1 cellular context compared by ENCODE assay signal in genomic region chr3:27623085-27623753, GRCh38.
TF ChIP-seq lines count a peak whose summit lies in the region.

No MANE protein-coding gene starts in this region.

TF ChIP-seq in HepG2, 621 proteins besides CTCF, POLR2A, EP300 and RAD21 (continued from another document and continues in another):
- TF ChIP-seq ZBTB25 (CRISPR knock-in tag; IDR thresholded peaks at IDR 0.05), result 0 out of 2 replicates have a peak, but pooled peaks have one; percentile 43
- no peak for TF ChIP-seq PREB (CRISPR knock-in tag; IDR thresholded peaks at IDR 0.05)
- TF ChIP-seq REXO4 (CRISPR knock-in tag; IDR thresholded peaks at IDR 0.05; ENCODE audit: borderline replicate concordance), result no peak
- TF ChIP-seq ERF (CRISPR knock-in tag; IDR thresholded peaks at IDR 0.05), result peak; percentile 56; the same call in 1 of the 2 replicates
- peak; percentile 44 for TF ChIP-seq HNF1B (CRISPR knock-in tag; IDR thresholded peaks at IDR 0.05)
- TF ChIP-seq ZBTB38 (CRISPR knock-in tag; IDR thresholded peaks at IDR 0.05), result no peak
- TF ChIP-seq SALL1 (CRISPR knock-in tag; IDR thresholded peaks at IDR 0.05), result peak; percentile 76
- TF ChIP-seq ZNF704 (CRISPR knock-in tag; IDR thresholded peaks at IDR 0.05; ENCODE audit: borderline replicate concordance), result no peak
- TF ChIP-seq NCOR1 (IDR thresholded peaks at IDR 0.05; ENCODE audit: borderline replicate concordance, low read length), result peak; percentile 50; the same call in 1 of the 2 replicates
- TF ChIP-seq ZBTB14 (CRISPR knock-in tag; IDR thresholded peaks at IDR 0.05), result no peak
- peak; percentile 55; the same call in 1 of the 2 replicates for TF ChIP-seq HOXA3 (CRISPR knock-in tag; IDR thresholded peaks at IDR 0.05)
- peak; percentile 73; the same call in 1 of the 2 replicates for TF ChIP-seq FOXK1 (CRISPR knock-in tag; IDR thresholded peaks at IDR 0.05; ENCODE audit: borderline replicate concordance, low read depth)
- no peak for TF ChIP-seq IRF1 (CRISPR knock-in tag; IDR thresholded peaks at IDR 0.05; ENCODE audit: low read depth)
- TF ChIP-seq PCBP2 (optimal IDR thresholded peaks at IDR 0.05; ENCODE audit: low read depth, low read length, poor library complexity, severe bottlenecking), result no peak
- TF ChIP-seq FOXA3 (CRISPR knock-in tag; IDR thresholded peaks at IDR 0.05), result peak; percentile 91
- TF ChIP-seq CERS6 (CRISPR knock-in tag; IDR thresholded peaks at IDR 0.05), result no peak
- no peak for TF ChIP-seq ZHX1 (CRISPR knock-in tag; IDR thresholded peaks at IDR 0.05; ENCODE audit: low read depth)
- no peak for TF ChIP-seq JUNB (CRISPR knock-in tag; IDR thresholded peaks at IDR 0.05; ENCODE audit: borderline replicate concordance)
- peak; percentile 70 for TF ChIP-seq ZFX (CRISPR knock-in tag; IDR thresholded peaks at IDR 0.05; ENCODE audit: low read depth)
- 0 out of 2 replicates have a peak, but pooled peaks have one; percentile 30 for TF ChIP-seq KMT2B (CRISPR knock-in tag; IDR thresholded peaks at IDR 0.05)
- peak; percentile 52 for TF ChIP-seq ZNF605 (CRISPR knock-in tag; IDR thresholded peaks at IDR 0.05)
- peak; percentile 94; the same call in 1 of the 2 replicates for TF ChIP-seq AHDC1 (CRISPR knock-in tag; IDR thresholded peaks at IDR 0.05; ENCODE audit: borderline replicate concordance)
- TF ChIP-seq WIZ (CRISPR knock-in tag; IDR thresholded peaks at IDR 0.05), result no peak
- peak; percentile 87 for TF ChIP-seq ZNF503 (CRISPR knock-in tag; IDR thresholded peaks at IDR 0.05)
- peak; percentile 97 for TF ChIP-seq ZNF205 (CRISPR knock-in tag; IDR thresholded peaks at IDR 0.05)
- peak; percentile 68; the same call in 1 of the 2 replicates for TF ChIP-seq MIXL1 (CRISPR knock-in tag; IDR thresholded peaks at IDR 0.05)
- TF ChIP-seq MAFK (conservative IDR thresholded peaks at IDR 0.05 in 1 of 2, IDR thresholded peaks at IDR 0.05 in 1 of 2; ENCODE audit: low read length in 2 of 2), result no peak
- TF ChIP-seq TAF1 (CRISPR knock-in tag; IDR thresholded peaks at IDR 0.05), result no peak
- TF ChIP-seq CC2D1A (CRISPR knock-in tag; IDR thresholded peaks at IDR 0.05), result no peak
- 0 out of 2 replicates have a peak, but pooled peaks have one; percentile 45 for TF ChIP-seq ARNT2 (CRISPR knock-in tag; IDR thresholded peaks at IDR 0.05; ENCODE audit: low read depth)
- TF ChIP-seq ZNF513 (CRISPR knock-in tag; conservative IDR thresholded peaks at IDR 0.05), result no peak
- TF ChIP-seq NFRKB (IDR thresholded peaks at IDR 0.05), result no peak
- TF ChIP-seq CBX1 (IDR thresholded peaks at IDR 0.05; ENCODE audit: low read depth), result no peak
- TF ChIP-seq FOXM1 (CRISPR knock-in tag; IDR thresholded peaks at IDR 0.05), result no peak
- no peak for TF ChIP-seq THAP7 (CRISPR knock-in tag; IDR thresholded peaks at IDR 0.05)
- TF ChIP-seq SPEN (CRISPR knock-in tag; IDR thresholded peaks at IDR 0.05; ENCODE audit: low read depth), result peak; percentile 41; the same call in 1 of the 2 replicates
